Comparison of ENCODE assay signal across 21 cellular contexts in genomic region chr17:74970395-74970794, GRCh38. TPM values are rescaled to one million over a fixed set of nuclear protein-coding genes. Genes with fewer than 3 reads are reported as not detected.
A peak's percentile ranks its signal among the peaks of the same experiment; 100 is the strongest.
DNase-seq lines count a peak whose midpoint lies in the region; ATAC-seq, FAIRE-seq and TF ChIP-seq lines count a peak whose summit lies in the region.
"Had no signal": no experiment of that assay in that cellular context is flagged by ENCODE, and none has a peak within 500 bp of the region (broad histone marks: within the 10 kb centered on the region; RNA-seq: fewer than 3 reads in every experiment).

No MANE protein-coding gene starts in this region.

- POLR2A ChIA-PET in MCF 10A (lab: Yijun Ruan, JAX) (interaction anchor here (2.3 kb wide), 1 partner anchor 9 kb away, joined by 9 read pairs; no protein-coding TSS in a partner anchor), endothelial cell of umbilical vein (lab: Charles Lee) (no interaction called here)
- POLR2A ChIA-PET in naive thymus-derived CD4-positive, alpha-beta T cell (lab: Charles Lee): interaction anchor here (1.2 kb wide), 1 partner anchor 21 kb away, joined by 3 read pairs; no protein-coding TSS in a partner anchor

- H3K4me2 ChIP-seq in mammary epithelial cell (ENCODE audit: insufficient read depth, low read depth, low read length): no peak overlapping the region
- no peak overlapping the region for H3K4me2 ChIP-seq in endothelial cell of umbilical vein (ENCODE audit: insufficient read depth, low read length)
- H3K4me2 ChIP-seq: smooth muscle cell had no signal

- H3K9ac ChIP-seq in mammary epithelial cell (ENCODE audit: insufficient read depth, low read length) (no peak overlapping the region), endothelial cell of umbilical vein (replicated peaks; ENCODE audit: extremely low read depth, insufficient read depth, low read length) (no peak overlapping the region)
- H3K9ac ChIP-seq: GM23248 had no signal

- no peaks in the 10 kb centered on the region for H3K9me1 ChIP-seq in endothelial cell of umbilical vein (replicated peaks; ENCODE audit: control insufficient read depth, extremely low read depth, insufficient read depth, low read length)

- peak; percentile 80 for FAIRE-seq in endothelial cell of umbilical vein (lab: Jason Lieb, UNC)
- FAIRE-seq: frontal cortex, islet of Langerhans had no signal

- intact Hi-C loops in MCF 10A (cut with micrococcal nuclease) (no loop called here), mammary epithelial cell (cut with micrococcal nuclease) (no loop called here), endothelial cell of umbilical vein (cut with micrococcal nuclease) (no loop called here)
- intact Hi-C loops in naive thymus-derived CD4-positive, alpha-beta T cell (cut with micrococcal nuclease): loop anchor here in 1 of 2 donors (5.0 kb wide), 1 partner anchor 437 kb away; the partner anchor contains the start of gene GRB2

- H3K27me3 ChIP-seq in mammary epithelial cell (ENCODE audit: insufficient read depth, low read length): no peaks in the 10 kb centered on the region
- peaks cover 5% of the 10 kb centered on the region in 2 experiments for H3K27me3 ChIP-seq in endothelial cell of umbilical vein (ENCODE audit: control insufficient read depth in 2 of 2, insufficient read depth in 2 of 2, low read length in 2 of 2)
- no peaks in the 10 kb centered on the region for H3K27me3 ChIP-seq in naive thymus-derived CD4-positive, alpha-beta T cell (ENCODE audit: control insufficient read depth in 2 of 2, insufficient read depth in 2 of 2, low read length in 2 of 2)

- peaks cover 9% of the 10 kb centered on the region for H3K4me1 Mint-ChIP-seq in MCF 10A (ENCODE audit: insufficient read depth, unreplicated experiment)
- H3K4me1 Mint-ChIP-seq in naive thymus-derived CD4-positive, alpha-beta T cell: peaks cover 5 to 18% (median 7%) of the 10 kb centered on the region in 7 donors
- peaks cover 9% of the 10 kb centered on the region for H3K4me1 Mint-ChIP-seq in type B pancreatic cell (ENCODE audit: unreplicated experiment)
- H3K4me1 Mint-ChIP-seq in chondrocyte (ENCODE audit: low read depth): peaks cover 7% of the 10 kb centered on the region

- H3K79me2 ChIP-seq in mammary epithelial cell (ENCODE audit: insufficient read depth, low read length) (no peaks in the 10 kb centered on the region), endothelial cell of umbilical vein (ENCODE audit: control insufficient read depth, insufficient read depth, low read length) (no peaks in the 10 kb centered on the region)

- in situ Hi-C loops in mammary epithelial cell (cut with MboI; ENCODE audit: low sequenced_read_pairs in 2 of 2): no loop called here

- H3K27ac Mint-ChIP-seq in MCF 10A (ENCODE audit: low read depth, unreplicated experiment) (peak overlapping the region; percentile 66), type B pancreatic cell (peak overlapping the region; percentile 46), chondrocyte (ENCODE audit: unreplicated experiment) (no peak overlapping the region)
- H3K27ac Mint-ChIP-seq in naive thymus-derived CD4-positive, alpha-beta T cell: peak overlapping the region in 3 of 9 donors; percentile 48 to 62 (median 61)
- H3K27ac Mint-ChIP-seq: activated T-cell treated with anti-CD3 and anti-CD28 coated beads, Interleukin-2, amount 50 U/mL, for 24 hours; T-helper 2 cell treated with Interferon-gamma antibody and Interleukin-4, amounts not matched to agents 5 μg/mL and 100 μg/mL, for 36 hours had no signal

- CTCF ChIA-PET in MCF 10A (lab: Yijun Ruan, JAX) (interaction anchor here (0.6 to 1.0 kb wide), 2 partner anchors 42 to 214 kb away, joined by 3 read pairs; partner anchors contain the start of gene MRPL58), mammary epithelial cell (lab: Charles Lee; ENCODE audit: low non-redundant PET) (no interaction called here), endothelial cell of umbilical vein (lab: Charles Lee) (interaction anchor here (6.9 kb wide), 1 partner anchor 9 kb away, joined by 63 read pairs; no protein-coding TSS in a partner anchor)
- CTCF ChIA-PET in naive thymus-derived CD4-positive, alpha-beta T cell (lab: Charles Lee): interaction anchor here (1.2 to 1.3 kb wide), 3 partner anchors 8 to 17 kb away, joined by 3 to 5 read pairs (median 4); partner anchors contain the start of gene CDR2L

- no peaks in the 10 kb centered on the region for H3K9me3 Mint-ChIP-seq in MCF 10A (ENCODE audit: unreplicated experiment)
- no peaks in the 10 kb centered on the region for H3K9me3 Mint-ChIP-seq in naive thymus-derived CD4-positive, alpha-beta T cell
- no peaks in the 10 kb centered on the region for H3K9me3 Mint-ChIP-seq in type B pancreatic cell
- H3K9me3 Mint-ChIP-seq in chondrocyte (ENCODE audit: low read depth): no peaks in the 10 kb centered on the region
- H3K9me3 Mint-ChIP-seq: activated T-cell treated with anti-CD3 and anti-CD28 coated beads, Interleukin-2, amount 50 U/mL, for 24 hours; effector memory CD8-positive, alpha-beta T cell; T-helper 2 cell treated with Interferon-gamma antibody and Interleukin-4, amounts not matched to agents 5 μg/mL and 100 μg/mL, for 36 hours had no signal

- TF ChIP-seq POLR2A in endothelial cell of umbilical vein (IDR thresholded peaks at IDR 0.05; ENCODE audit: low read depth, low read length): no peak

- H3K27me3 Mint-ChIP-seq in MCF 10A (ENCODE audit: insufficient read depth, unreplicated experiment) (peaks cover 14% of the 10 kb centered on the region), type B pancreatic cell (peaks cover 40% of the 10 kb centered on the region), chondrocyte (ENCODE audit: low read depth) (peaks cover 5% of the 10 kb centered on the region)
- H3K27me3 Mint-ChIP-seq in naive thymus-derived CD4-positive, alpha-beta T cell: peaks cover 0 to 47% (median 7%) of the 10 kb centered on the region in 5 donors

- no peak for TF ChIP-seq CTCF in MCF 10A (IDR thresholded peaks at IDR 0.05; ENCODE audit: unreplicated experiment)
- TF ChIP-seq CTCF in mammary epithelial cell (conservative IDR thresholded peaks at IDR 0.05 in 1 of 2, IDR thresholded peaks at IDR 0.05 in 1 of 2; ENCODE audit: extremely low read depth in 1 of 2, insufficient read depth in 1 of 2, low read depth in 1 of 2, low read length in 2 of 2): no peak
- no peak for TF ChIP-seq CTCF in endothelial cell of umbilical vein (IDR thresholded peaks at IDR 0.05; ENCODE audit: extremely low read depth in 1 of 2, insufficient read depth in 1 of 2, low read depth in 1 of 2, low read length in 2 of 2)
- TF ChIP-seq CTCF in type B pancreatic cell (conservative IDR thresholded peaks at IDR 0.05): no peak
- no peak for TF ChIP-seq CTCF in chondrocyte (IDR thresholded peaks at IDR 0.05)

- H3K4me3 ChIP-seq in mammary epithelial cell (replicated peaks in 1 of 3; ENCODE audit: insufficient read depth in 1 of 3, low read depth in 2 of 3, low read length in 3 of 3): no peak overlapping the region
- no peak overlapping the region for H3K4me3 ChIP-seq in endothelial cell of umbilical vein (replicated peaks in 1 of 3; ENCODE audit: insufficient read depth in 1 of 3, low read depth in 1 of 3, low read length in 3 of 3)
- no peak overlapping the region for H3K4me3 ChIP-seq in naive thymus-derived CD4-positive, alpha-beta T cell (ENCODE audit: low read length)
- H3K4me3 ChIP-seq: GM23248, smooth muscle cell had no signal

- dilution Hi-C loops in mammary epithelial cell (cut with HindIII; ENCODE audit: low sequenced_read_pairs) (no loop called here), endothelial cell of umbilical vein (cut with MboI; ENCODE audit: extremely low pct_ligation_motif_present, low sequenced_read_pairs) (no loop called here)

- no TSS peak for BruUV-seq in MCF 10A (replicated peaks; lab: Mats Ljungman, UMichigan)
- BruUV-seq in mammary epithelial cell (replicated peaks; lab: Mats Ljungman, UMichigan): no TSS peak
- BruUV-seq in endothelial cell of umbilical vein (replicated peaks; lab: Mats Ljungman, UMichigan): no TSS peak

- DNase-seq in MCF 10A (ENCODE audit: unreplicated experiment) (no peak), mammary epithelial cell (no peak), endothelial cell of umbilical vein (ENCODE audit: low read depth, low spot score) (peak; percentile 24), type B pancreatic cell (ENCODE audit: extremely low spot score, unreplicated experiment) (no peak), NCI-H1105 (lab: John Stamatoyannopoulos, UW) (no peak), chondrocyte (ENCODE audit: low spot score) (no peak)
- no peak for DNase-seq in naive thymus-derived CD4-positive, alpha-beta T cell
- DNase-seq: activated CD4-positive, alpha-beta T cell treated with anti-CD3 and anti-CD28 coated beads for 48 hours; activated T-cell treated with anti-CD3 and anti-CD28 coated beads, Interleukin-2, amount 50 U/mL, for 24 hours; anterior cingulate cortex; effector memory CD8-positive, alpha-beta T cell; GM23248; NCI-H1436; NCI-H510A treated with DMSO at 0.1 percent for 48 hours had no signal

- H2AFZ ChIP-seq in mammary epithelial cell (ENCODE audit: low read depth, low read length) (no peak overlapping the region), endothelial cell of umbilical vein (ENCODE audit: low read depth, low read length) (no peak overlapping the region)
- H2AFZ ChIP-seq: GM23248 had no signal

- H4K20me1 ChIP-seq in mammary epithelial cell (ENCODE audit: insufficient read depth, low read length) (no peaks in the 10 kb centered on the region), endothelial cell of umbilical vein (replicated peaks; ENCODE audit: control insufficient read depth, extremely low read depth, insufficient read depth, low read length) (no peaks in the 10 kb centered on the region)

- 92% methylated on average over 3 of the region's 3 CpGs for WGBS in mammary epithelial cell (ENCODE audit: low coverage, missing lambda C conversion rate)

- H3K36me3 ChIP-seq in mammary epithelial cell (ENCODE audit: insufficient read depth, low read length) (no peaks in the 10 kb centered on the region), endothelial cell of umbilical vein (ENCODE audit: control insufficient read depth in 2 of 2, extremely low read depth in 1 of 2, insufficient read depth in 2 of 2, low read length in 2 of 2) (no peaks in the 10 kb centered on the region)
- no peaks in the 10 kb centered on the region for H3K36me3 ChIP-seq in naive thymus-derived CD4-positive, alpha-beta T cell (ENCODE audit: control insufficient read depth in 2 of 3, insufficient read depth in 3 of 3, low read length in 3 of 3)

- H3K9me3 ChIP-seq in mammary epithelial cell (replicated peaks; ENCODE audit: insufficient read depth, low read length) (no peaks in the 10 kb centered on the region), endothelial cell of umbilical vein (replicated peaks; ENCODE audit: control insufficient read depth, insufficient read depth, low read length) (no peaks in the 10 kb centered on the region)
- H3K9me3 ChIP-seq in naive thymus-derived CD4-positive, alpha-beta T cell (ENCODE audit: control insufficient read depth in 2 of 3, low read length in 3 of 3): no peaks in the 10 kb centered on the region

- no peak overlapping the region for H3K27ac ChIP-seq in mammary epithelial cell (ENCODE audit: insufficient read depth, low read depth, low read length)
- no peak overlapping the region for H3K27ac ChIP-seq in endothelial cell of umbilical vein (ENCODE audit: insufficient read depth, low read depth, low read length)
- no peak overlapping the region for H3K27ac ChIP-seq in naive thymus-derived CD4-positive, alpha-beta T cell (ENCODE audit: low read depth, low read length)
- H3K27ac ChIP-seq: GM23248, RWPE1 had no signal

- peaks cover 13% of the 10 kb centered on the region for H3K4me1 ChIP-seq in mammary epithelial cell (ENCODE audit: insufficient read depth, low read length)
- peaks cover 17% of the 10 kb centered on the region for H3K4me1 ChIP-seq in endothelial cell of umbilical vein (ENCODE audit: control insufficient read depth, extremely low read depth, insufficient read depth, low read length)
- peaks cover 4 to 9% of the 10 kb centered on the region in 2 donors for H3K4me1 ChIP-seq in naive thymus-derived CD4-positive, alpha-beta T cell (ENCODE audit: control insufficient read depth in 2 of 2, insufficient read depth in 2 of 2, low read length in 2 of 2)

- H3K36me3 Mint-ChIP-seq in MCF 10A (ENCODE audit: insufficient read depth, unreplicated experiment): no peaks in the 10 kb centered on the region
- no peaks in the 10 kb centered on the region for H3K36me3 Mint-ChIP-seq in naive thymus-derived CD4-positive, alpha-beta T cell
- no peaks in the 10 kb centered on the region for H3K36me3 Mint-ChIP-seq in type B pancreatic cell
- no peaks in the 10 kb centered on the region for H3K36me3 Mint-ChIP-seq in chondrocyte (ENCODE audit: low read depth)

- no peak overlapping the region for H3K4me3 Mint-ChIP-seq in MCF 10A (ENCODE audit: unreplicated experiment)
- H3K4me3 Mint-ChIP-seq in naive thymus-derived CD4-positive, alpha-beta T cell: peak overlapping the region in 7 of 10 donors; percentile 45 to 98 (median 78)
- peak overlapping the region; percentile 83 for H3K4me3 Mint-ChIP-seq in type B pancreatic cell
- H3K4me3 Mint-ChIP-seq in chondrocyte (ENCODE audit: unreplicated experiment): no peak overlapping the region
- H3K4me3 Mint-ChIP-seq: activated T-cell treated with anti-CD3 and anti-CD28 coated beads, Interleukin-2, amount 50 U/mL, for 24 hours; T-helper 2 cell treated with Interferon-gamma antibody and Interleukin-4, amounts not matched to agents 5 μg/mL and 100 μg/mL, for 36 hours had no signal

- no peak for ATAC-seq in naive thymus-derived CD4-positive, alpha-beta T cell
- ATAC-seq in GM19023 (IDR thresholded peaks at IDR 0.05; ENCODE audit: unreplicated experiment): no peak
- ATAC-seq: effector memory CD8-positive, alpha-beta T cell had no signal

RNA-seq across cellular contexts. Expression of gene HID1, which starts 2.2 kb away (rescaled TPM):
- total RNA-seq in MCF 10A (2022): 3.2 and 7.0 TPM in 2 replicates
- 1 to 10 TPM; 1.2 TPM for total RNA-seq in mammary epithelial cell
- polyA plus RNA-seq in mammary epithelial cell: 0.52 TPM
- polyA minus RNA-seq in mammary epithelial cell: 8.9 TPM
- 36.8 and 41.4 TPM in 2 replicates for total RNA-seq in endothelial cell of umbilical vein
- polyA plus RNA-seq in endothelial cell of umbilical vein: 53.3 and 63.4 TPM in 2 replicates
- 16.2 and 17.1 TPM in 2 replicates for polyA plus RNA-seq in endothelial cell of umbilical vein (2011; cell fraction: cytosol; rRNA removed)
- polyA plus RNA-seq in endothelial cell of umbilical vein (2011; cell fraction: nucleus; rRNA removed): 100 and 124 TPM in 2 replicates
- 17.8 and 33.6 TPM in 2 replicates for polyA plus RNA-seq in endothelial cell of umbilical vein (2012)
- polyA minus RNA-seq in endothelial cell of umbilical vein: 33.5 and 35.6 TPM in 2 replicates
- not detected for polyA minus RNA-seq in endothelial cell of umbilical vein (2011; cell fraction: cytosol; rRNA and poly(A)+ RNA removed)
- 27.6 and 29.5 TPM in 2 replicates for polyA minus RNA-seq in endothelial cell of umbilical vein (2011; cell fraction: nucleus; rRNA and poly(A)+ RNA removed)
- total RNA-seq in naive thymus-derived CD4-positive, alpha-beta T cell: 10 to 100 TPM in 4 of 5 experiments, under 1 TPM in 1; 0.60 to 25.2 (median 14.8) TPM
- polyA plus RNA-seq in naive thymus-derived CD4-positive, alpha-beta T cell: 1 to 10 TPM; 4.8 to 7.0 TPM
- 36.6 and 106 TPM in 2 replicates for total RNA-seq in type B pancreatic cell (ENCODE audit: low replicate concordance)
- 4.7 to 7.7 TPM (median 5.2 TPM) in 3 replicates for total RNA-seq in chondrocyte
- total RNA-seq: GM23248 had no signal
- polyA plus RNA-seq: GM23248 had no signal

RNA-seq across cellular contexts. Expression of gene CDR2L, which starts 17.0 kb away (rescaled TPM):
- total RNA-seq in MCF 10A (2022) (3.4 and 4.1 TPM in 2 replicates), mammary epithelial cell (10 to 100 TPM; 38.5 to 45.5 TPM), endothelial cell of umbilical vein (34.9 and 36.7 TPM in 2 replicates), type B pancreatic cell (ENCODE audit: low replicate concordance) (34.9 and 96.2 TPM in 2 replicates), chondrocyte (32.7 to 51.1 TPM (median 51.0 TPM) in 3 replicates)
- polyA plus RNA-seq in mammary epithelial cell (25.8 TPM), endothelial cell of umbilical vein (22.2 and 23.1 TPM in 2 replicates)
- polyA minus RNA-seq in mammary epithelial cell (15.7 TPM), endothelial cell of umbilical vein (11.0 and 14.0 TPM in 2 replicates)
- 19.2 and 23.1 TPM in 2 replicates for polyA plus RNA-seq in endothelial cell of umbilical vein (2011; cell fraction: cytosol; rRNA removed)
- 12.2 and 12.8 TPM in 2 replicates for polyA plus RNA-seq in endothelial cell of umbilical vein (2011; cell fraction: nucleus; rRNA removed)
- polyA plus RNA-seq in endothelial cell of umbilical vein (2012): 19.8 and 30.3 TPM in 2 replicates
- polyA minus RNA-seq in endothelial cell of umbilical vein (2011; cell fraction: cytosol; rRNA and poly(A)+ RNA removed): 16.8 TPM
- 3.5 and 5.6 TPM in 2 replicates for polyA minus RNA-seq in endothelial cell of umbilical vein (2011; cell fraction: nucleus; rRNA and poly(A)+ RNA removed)
- under 1 TPM in 3 of 5 experiments, not detected in 2; 0.08 to 0.17 (median 0.16) TPM for total RNA-seq in naive thymus-derived CD4-positive, alpha-beta T cell
- polyA plus RNA-seq in naive thymus-derived CD4-positive, alpha-beta T cell: not detected

RNA-seq across cellular contexts. Expression of gene OTOP3, which starts 34.7 kb away (rescaled TPM):
- total RNA-seq in MCF 10A (2022) (not detected in 2 replicates), mammary epithelial cell (not detected), endothelial cell of umbilical vein (not detected in 2 replicates), type B pancreatic cell (ENCODE audit: low replicate concordance) (0.80 and 1.3 TPM in 2 replicates), chondrocyte (not detected in 3 replicates)
- polyA plus RNA-seq in mammary epithelial cell (not detected), endothelial cell of umbilical vein (not detected in 2 replicates)
- polyA minus RNA-seq in mammary epithelial cell (not detected), endothelial cell of umbilical vein (not detected in 2 replicates)
- not detected in 2 replicates for polyA plus RNA-seq in endothelial cell of umbilical vein (2011; cell fraction: cytosol; rRNA removed)
- not detected in 2 replicates for polyA plus RNA-seq in endothelial cell of umbilical vein (2011; cell fraction: nucleus; rRNA removed)
- not detected in 2 replicates for polyA plus RNA-seq in endothelial cell of umbilical vein (2012)
- polyA minus RNA-seq in endothelial cell of umbilical vein (2011; cell fraction: cytosol; rRNA and poly(A)+ RNA removed): not detected
- not detected in 2 replicates for polyA minus RNA-seq in endothelial cell of umbilical vein (2011; cell fraction: nucleus; rRNA and poly(A)+ RNA removed)
- total RNA-seq in naive thymus-derived CD4-positive, alpha-beta T cell: not detected
- not detected for polyA plus RNA-seq in naive thymus-derived CD4-positive, alpha-beta T cell
- total RNA-seq: A673, frontal cortex, GM23248, smooth muscle cell had no signal
- polyA plus RNA-seq: GM23248, smooth muscle cell had no signal

RNA-seq across cellular contexts. Expression of gene MRPL58, which starts 42.1 kb away (rescaled TPM):
- total RNA-seq in MCF 10A (2022) (56.5 and 71.2 TPM in 2 replicates), mammary epithelial cell (10 to 100 TPM; 22.2 to 43.2 TPM), endothelial cell of umbilical vein (38.0 and 38.8 TPM in 2 replicates), type B pancreatic cell (ENCODE audit: low replicate concordance) (27.9 and 28.5 TPM in 2 replicates), chondrocyte (18.9 to 25.7 TPM (median 19.8 TPM) in 3 replicates)
- polyA plus RNA-seq in mammary epithelial cell (53.1 TPM), endothelial cell of umbilical vein (28.7 and 43.7 TPM in 2 replicates)
- polyA minus RNA-seq in mammary epithelial cell (15.8 TPM), endothelial cell of umbilical vein (15.2 and 21.3 TPM in 2 replicates)
- 44.5 and 44.8 TPM in 2 replicates for polyA plus RNA-seq in endothelial cell of umbilical vein (2011; cell fraction: cytosol; rRNA removed)
- polyA plus RNA-seq in endothelial cell of umbilical vein (2011; cell fraction: nucleus; rRNA removed): 19.1 and 25.5 TPM in 2 replicates
- 33.8 and 38.9 TPM in 2 replicates for polyA plus RNA-seq in endothelial cell of umbilical vein (2012)
- polyA minus RNA-seq in endothelial cell of umbilical vein (2011; cell fraction: cytosol; rRNA and poly(A)+ RNA removed): 28.6 TPM
- polyA minus RNA-seq in endothelial cell of umbilical vein (2011; cell fraction: nucleus; rRNA and poly(A)+ RNA removed): 4.7 and 5.0 TPM in 2 replicates
- total RNA-seq in naive thymus-derived CD4-positive, alpha-beta T cell: 10 to 100 TPM; 11.7 to 46.1 (median 23.0) TPM
- polyA plus RNA-seq in naive thymus-derived CD4-positive, alpha-beta T cell: 10 to 100 TPM; 55.3 to 71.4 TPM

RNA-seq across cellular contexts. Expression of gene OTOP2, which starts 46.3 kb away (rescaled TPM):
- total RNA-seq in MCF 10A (2022) (not detected in 2 replicates), mammary epithelial cell (under 1 TPM in 1 of 2 donors, not detected in 1; 0.28 TPM), endothelial cell of umbilical vein (not detected in 2 replicates), type B pancreatic cell (ENCODE audit: low replicate concordance) (0.12 TPM in 1 of 2 replicates, not detected in the other), chondrocyte (not detected in 3 replicates)
- polyA plus RNA-seq in mammary epithelial cell (not detected), endothelial cell of umbilical vein (not detected in 2 replicates)
- polyA minus RNA-seq in mammary epithelial cell (not detected), endothelial cell of umbilical vein (not detected in 2 replicates)
- polyA plus RNA-seq in endothelial cell of umbilical vein (2011; cell fraction: cytosol; rRNA removed): not detected in 2 replicates
- polyA plus RNA-seq in endothelial cell of umbilical vein (2011; cell fraction: nucleus; rRNA removed): not detected in 2 replicates
- polyA plus RNA-seq in endothelial cell of umbilical vein (2012): not detected in 2 replicates
- polyA minus RNA-seq in endothelial cell of umbilical vein (2011; cell fraction: cytosol; rRNA and poly(A)+ RNA removed): not detected
- not detected in 2 replicates for polyA minus RNA-seq in endothelial cell of umbilical vein (2011; cell fraction: nucleus; rRNA and poly(A)+ RNA removed)
- not detected for total RNA-seq in naive thymus-derived CD4-positive, alpha-beta T cell
- polyA plus RNA-seq in naive thymus-derived CD4-positive, alpha-beta T cell: not detected
- total RNA-seq: A673, frontal cortex, GM23248, smooth muscle cell had no signal
- polyA plus RNA-seq: GM23248, smooth muscle cell had no signal

Comparison
In these comparisons a context has a peak if more than half of its experiments do, and no peak if none do; other contexts are left out.
1. H3K4me3 Mint-ChIP-seq: peak in naive thymus-derived CD4-positive, alpha-beta T cell (7 of 10) and type B pancreatic cell (single experiment); none in MCF 10A (single experiment) and chondrocyte (single experiment).